9 cellular contexts compared by ENCODE assay signal in genomic region chr11:5301846-5302245, GRCh38. TPM values are rescaled to one million over a fixed set of nuclear protein-coding genes. Genes with fewer than 3 reads are reported as not detected.
"Had no signal": no experiment of that assay in that cellular context is flagged by ENCODE, and none has a peak within 500 bp of the region (broad histone marks: within the 10 kb centered on the region; RNA-seq: fewer than 3 reads in every experiment).

Gene OR51B4, minus strand, starts transcription at chr11:5301946. Its CDS starts 0 bp downstream, at chr11:5301946.

- H3K4me2 ChIP-seq: GM23338, KMS-11 had no signal

- H3K27ac ChIP-seq: KMS-11 had no signal

- H3K4me3 ChIP-seq: GM23338 had no signal

- ATAC-seq: GM23338, HepG2 had no signal

- DNase-seq: H9, HCEC 1CT, HFFc6, KBM-7 had no signal

- H2AFZ ChIP-seq: GM23338 had no signal

- H3K9ac ChIP-seq: KMS-11 had no signal

RNA-seq across cellular contexts. Expression of gene OR51B4, which starts in this region (rescaled TPM):
- total RNA-seq: GM23338, H1, H9, HFFc6, HT-29 had no signal
- polyA plus RNA-seq: GM23338, H1 had no signal
